Comparison of ENCODE assay signal across 27 cellular contexts in genomic region chr17:9266769-9267168, GRCh38.
"Had no signal": no experiment of that assay in that cellular context is flagged by ENCODE, and none has a peak within 500 bp of the region (broad histone marks: within the 10 kb centered on the region; RNA-seq: fewer than 3 reads in every experiment).

No MANE protein-coding gene starts in this region.

- H3K4me1 ChIP-seq: left lung, prostate gland, thyroid gland, upper lobe of right lung had no signal

- H3K9me3 ChIP-seq: esophagus squamous epithelium, ovary, prostate gland, thyroid gland, upper lobe of right lung had no signal

- H3K27me3 ChIP-seq: esophagus squamous epithelium, heart right ventricle, left lung, ovary, thyroid gland, upper lobe of right lung had no signal

- H3K36me3 ChIP-seq: esophagus squamous epithelium, heart right ventricle, left lung, ovary, prostate gland, thyroid gland, upper lobe of right lung had no signal

- DNase-seq: activated CD4-positive, alpha-beta T cell treated with anti-CD3 and anti-CD28 coated beads for 36 hours; activated CD4-positive, CD25-positive, alpha-beta regulatory T cell; activated CD8-positive, alpha-beta memory T cell treated with anti-CD3 and anti-CD28 coated beads, Interleukin-2, amount 10 ng/mL, durations not matched to agents 7 days and 5 days; activated CD8-positive, alpha-beta T cell treated with anti-CD3 and anti-CD28 coated beads, Interleukin-2, amount 10 ng/mL, durations not matched to agents 7 days and 5 days; activated naive CD8-positive, alpha-beta T cell treated with anti-CD3 and anti-CD28 coated beads, Interleukin-2, amount 50 U/mL, for 24 hours; activated T-cell treated with anti-CD3 and anti-CD28 coated beads, Interleukin-2, amount 50 U/mL, for 48 hours; amygdala; central memory CD4-positive, alpha-beta T cell; dermis blood vessel endothelial cell; effector CD4-positive, alpha-beta T cell; esophagus squamous epithelium; foreskin melanocyte; heart right ventricle; kidney glomerular epithelial cell; mucosa of descending colon; naive B cell; ovary; stimulated activated CD4-positive, alpha-beta T cell treated with anti-CD3 and anti-CD28 coated beads, Interleukin-12 subunit alpha, Interleukin-12 subunit beta, amount 100 ng/mL, for 4 hours; stimulated activated CD4-positive, alpha-beta T cell treated with anti-CD3 and anti-CD28 coated beads, Interleukin-4, amount 100 ng/mL, for 24 hours; substantia nigra; T-helper 1 cell; thyroid gland; upper lobe of right lung had no signal

- H3K4me3 ChIP-seq: esophagus squamous epithelium, heart right ventricle, left lung, lung, mucosa of descending colon, ovary, prostate gland, thyroid gland, upper lobe of right lung had no signal

- H3K27ac ChIP-seq: epithelial cell of prostate, heart right ventricle, left lung, ovary, prostate gland, thyroid gland, upper lobe of right lung had no signal
